Comparison of ENCODE assay signal across 9 cellular contexts in the genomic region with DNA sequence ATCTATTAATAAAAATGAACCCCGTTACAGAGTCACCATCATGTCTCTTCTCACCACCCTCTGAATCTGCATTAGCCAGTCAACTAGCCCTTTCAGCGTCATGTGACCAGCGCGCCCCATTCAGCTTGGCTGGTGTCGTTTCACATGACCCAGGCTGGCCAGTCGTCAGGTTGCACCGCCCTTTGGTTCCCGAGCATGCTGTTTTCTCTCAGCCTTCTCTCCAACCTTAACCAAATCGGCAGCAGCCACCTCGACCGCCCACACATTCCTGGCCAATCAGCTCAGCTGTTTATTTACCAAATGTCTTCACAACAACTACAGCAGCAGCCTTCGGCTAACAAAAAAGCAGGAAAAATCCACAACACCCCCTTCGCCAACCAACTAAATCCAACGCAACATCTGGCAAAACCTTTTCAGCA. TPM values are rescaled to one million over a fixed set of nuclear protein-coding genes. Genes with fewer than 3 reads are reported as not detected.
A peak's percentile ranks its signal among the peaks of the same experiment; 100 is the strongest.
DNase-seq lines count a peak whose midpoint lies in the region; ATAC-seq, FAIRE-seq and TF ChIP-seq lines count a peak whose summit lies in the region.
"Had no signal": no experiment of that assay in that cellular context is flagged by ENCODE, and none has a peak within 500 bp of the region (broad histone marks: within the 10 kb centered on the region; RNA-seq: fewer than 3 reads in every experiment).

No MANE protein-coding gene starts in this region.

- peak; percentile 6 for DNase-seq in COLO668 (lab: John Stamatoyannopoulos, UW; ENCODE audit: unreplicated experiment)
- peak; percentile 27 to 82 (median 59) for DNase-seq in T-helper 2 cell
- no peak for DNase-seq in astrocyte of the spinal cord (ENCODE audit: low read depth, low spot score)
- no peak for DNase-seq in kidney
- DNase-seq in stimulated activated CD4-positive, alpha-beta T cell treated with anti-CD3 and anti-CD28 coated beads, Interleukin-4, amount 100 ng/mL, for 48 hours (ENCODE audit: low read depth in 2 of 2) = peak; percentile 56 to 72
- no peak for DNase-seq in NCI-H1048 (lab: John Stamatoyannopoulos, UW)
- no peak for DNase-seq in NCI-H2107 treated with DMSO at 0.1 percent for 48 hours (lab: John Stamatoyannopoulos, UW; ENCODE audit: unreplicated experiment)

- in situ Hi-C loops in astrocyte of the spinal cord (cut with HindIII; ENCODE audit: low sequenced_read_pairs) = no loop called here

- no peak for FAIRE-seq in kidney (lab: Jason Lieb, UNC)

- ATAC-seq in HG02759 (IDR thresholded peaks at IDR 0.05; ENCODE audit: unreplicated experiment) = no peak

- no peaks in the 10 kb centered on the region for H3K9me3 ChIP-seq in kidney (ENCODE audit: control insufficient read depth in 1 of 2, low read length in 2 of 2)

- intact Hi-C loops in kidney (cut with DNase I) = no loop called here

- no peak overlapping the region for H3K9ac ChIP-seq in kidney (ENCODE audit: low read length in 2 of 2)

- H3K4me1 ChIP-seq in kidney (ENCODE audit: control insufficient read depth in 1 of 2, insufficient read depth in 1 of 2, low read depth in 1 of 2, low read length in 2 of 2) = peaks cover 15 to 27% of the 10 kb centered on the region in 2 donors

- peak overlapping the region in 1 of 2 donors; percentile 18 for H3K27ac ChIP-seq in kidney (ENCODE audit: low read depth in 2 of 2, low read length in 2 of 2)

- TF ChIP-seq CTCF in astrocyte of the spinal cord (IDR thresholded peaks at IDR 0.05; ENCODE audit: low read depth, low read length) = no peak
- no peak for TF ChIP-seq CTCF in kidney (IDR thresholded peaks at IDR 0.05; ENCODE audit: borderline replicate concordance, extremely low read depth, insufficient read depth)

- H3K36me3 ChIP-seq in kidney (ENCODE audit: control insufficient read depth in 1 of 2, insufficient read depth in 2 of 2, low read length in 2 of 2) = peaks cover 42 to 81% of the 10 kb centered on the region in 2 donors

- H3K4me3 ChIP-seq in astrocyte of the spinal cord (ENCODE audit: low read depth, low read length) (peak overlapping the region; percentile 2), kidney (ENCODE audit: low read length in 2 of 2) (peak overlapping the region; percentile 47 to 91)
- H3K4me3 ChIP-seq: lung had no signal

RNA-seq across cellular contexts. Expression of a gene that starts 5.6 kb away (rescaled TPM):
- 257 TPM for total RNA-seq in kidney
- polyA plus RNA-seq in kidney (ENCODE audit: insufficient read depth, low read depth, low replicate concordance) = 222 TPM

RNA-seq across cellular contexts. Expression of a gene that starts 52.5 kb away (rescaled TPM):
- 30.4 TPM for total RNA-seq in kidney
- 21.3 TPM for polyA plus RNA-seq in kidney (ENCODE audit: insufficient read depth, low read depth, low replicate concordance)

Comparison
In these comparisons a context has a peak if more than half of its experiments do, and no peak if none do; other contexts are left out.
1. DNase-seq: peak in COLO668 (single experiment), T-helper 2 cell (5 of 5) and stimulated activated CD4-positive, alpha-beta T cell treated with anti-CD3 and anti-CD28 coated beads, Interleukin-4, amount 100 ng/mL, for 48 hours (2 of 2); none in astrocyte of the spinal cord (single experiment), kidney (single experiment), NCI-H1048 (single experiment) and NCI-H2107 treated with DMSO at 0.1 percent for 48 hours (single experiment).